Comparison of ENCODE assay signal across 8 cellular contexts in the genomic region with DNA sequence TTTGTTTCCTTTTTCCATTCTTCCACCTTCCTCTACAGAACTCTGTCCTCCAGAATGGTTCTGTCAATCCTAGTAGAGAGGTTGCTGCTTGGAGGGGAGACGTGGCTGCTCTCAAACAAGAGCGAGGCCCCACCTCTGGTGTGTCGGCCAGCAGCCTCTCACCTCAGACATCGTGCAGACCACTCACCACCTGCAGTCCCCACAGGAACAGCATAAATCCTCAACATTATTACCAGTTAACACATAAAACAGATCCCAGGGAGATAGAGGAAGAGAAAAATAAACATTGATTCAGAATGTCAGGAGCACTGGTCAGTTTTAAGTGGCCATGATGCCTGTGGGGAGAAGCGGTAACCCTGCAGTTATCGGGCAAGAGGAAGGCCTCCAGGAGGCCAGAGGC.
"Had no signal": no experiment of that assay in that cellular context is flagged by ENCODE, and none has a peak within 500 bp of the region (broad histone marks: within the 10 kb centered on the region; RNA-seq: fewer than 3 reads in every experiment).

No MANE protein-coding gene starts in this region.

- H2AFZ ChIP-seq: GM23248 had no signal

- H3K4me3 Mint-ChIP-seq: HFFc6 had no signal

- H3K9ac ChIP-seq: GM23248 had no signal

- DNase-seq: GM23248, H7, HFFc6, KG1 had no signal

- H3K4me1 ChIP-seq: HAP-1 had no signal

- H3K36me3 ChIP-seq: HAP-1 had no signal

- H3K9me3 ChIP-seq: HAP-1 had no signal

- H3K27ac ChIP-seq: GM23248, HL-60 had no signal

- H3K27ac Mint-ChIP-seq: HFFc6 had no signal

- FAIRE-seq: HepG2, K562 had no signal

- H3K4me3 ChIP-seq: GM23248, HAP-1, K562 had no signal
